ENCODE assay signal across 16 cellular contexts in the genomic region with DNA sequence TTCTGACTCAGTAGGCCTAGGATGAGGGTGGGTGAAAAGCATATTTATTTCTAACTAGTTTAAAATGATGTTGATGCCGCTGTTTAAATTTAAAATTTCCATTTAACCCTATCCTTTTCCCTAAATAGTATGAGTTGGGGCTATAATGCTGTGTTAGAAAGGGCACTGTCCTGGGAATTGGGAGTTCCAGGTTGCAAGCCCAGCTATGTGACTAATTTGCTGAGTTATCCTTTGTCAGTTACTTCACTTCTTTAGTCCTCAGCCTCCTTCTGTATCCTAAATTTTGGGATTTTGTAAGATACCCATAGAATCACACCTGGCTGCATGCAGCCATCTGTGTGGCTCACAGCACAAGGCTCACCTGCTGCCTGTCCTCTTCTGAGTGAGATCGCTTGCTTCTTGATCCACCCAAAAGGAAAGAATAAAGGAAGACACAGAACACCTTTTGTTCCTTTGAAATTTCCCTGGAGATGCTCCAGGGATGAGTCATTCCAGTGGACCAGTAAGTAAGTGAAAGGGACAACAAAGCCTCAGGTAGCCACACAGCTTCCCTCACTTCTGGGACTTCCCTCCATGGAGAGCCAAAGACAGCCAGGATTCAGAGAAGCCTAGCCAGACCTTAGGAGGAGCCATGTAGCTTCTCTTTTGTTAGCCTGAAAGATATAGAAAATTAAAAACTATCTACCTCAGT.
DNase-seq lines count a peak whose midpoint lies in the region; ATAC-seq and TF ChIP-seq lines count a peak whose summit lies in the region.
"Had no signal": no experiment of that assay in that cellular context is flagged by ENCODE, and none has a peak within 500 bp of the region (broad histone marks: within the 10 kb centered on the region; RNA-seq: fewer than 3 reads in every experiment).

No MANE protein-coding gene starts in this region.

- H3K27ac ChIP-seq in coronary artery, result peak overlapping the region; percentile 11 to 19
- no peak overlapping the region for H3K27ac ChIP-seq in body of pancreas
- H3K27ac ChIP-seq in Karpas-422 (ENCODE audit: low read length), result no peak overlapping the region
- H3K27ac ChIP-seq: left lung had no signal

- H3K36me3 ChIP-seq in body of pancreas (replicated peaks in 1 of 2; ENCODE audit: insufficient read depth in 1 of 2, low read depth in 2 of 2), result no peaks in the 10 kb centered on the region
- no peaks in the 10 kb centered on the region for H3K36me3 ChIP-seq in Karpas-422 (ENCODE audit: insufficient read depth, low read length)
- H3K36me3 ChIP-seq: left lung had no signal

- in situ Hi-C loops in Caki2 (cut with HindIII; ENCODE audit: low pct_unique_long_range_greater_than_20kb, low sequenced_read_pairs), result no loop called here

- H3K27me3 ChIP-seq in body of pancreas (no peaks in the 10 kb centered on the region), Karpas-422 (ENCODE audit: low read length) (no peaks in the 10 kb centered on the region)
- H3K27me3 ChIP-seq: left lung had no signal

- intact Hi-C loops in body of pancreas (cut with DNase I), result no loop called here

- no peaks in the 10 kb centered on the region for H4K20me1 ChIP-seq in Karpas-422 (ENCODE audit: insufficient read depth, low read depth, low read length)

- no peak overlapping the region for H2AFZ ChIP-seq in Karpas-422 (ENCODE audit: low read length)

- H3K79me2 ChIP-seq in Karpas-422 (ENCODE audit: low read length), result no peaks in the 10 kb centered on the region

- no peaks in the 10 kb centered on the region for H3K9me2 ChIP-seq in Karpas-422 (replicated peaks; ENCODE audit: insufficient read depth, low read length)

- ATAC-seq in left lobe of liver (peak; percentile 21), body of pancreas (no peak)
- ATAC-seq: activated naive CD4-positive, alpha-beta T cell treated with anti-CD3 and anti-CD28 coated beads, Interleukin-2, amount 50 U/mL, for 72 hours; left lung had no signal

- DNase-seq in Caki2 (ENCODE audit: low read depth) (peak; percentile 2), M059J (ENCODE audit: low read depth) (peak; percentile 18), coronary artery (ENCODE audit: low spot score) (no peak), left lobe of liver (ENCODE audit: low spot score) (no peak), NCI-H774 (lab: John Stamatoyannopoulos, UW) (no peak), NCI-H1694 treated with DMSO at 0.1 percent for 48 hours (lab: John Stamatoyannopoulos, UW) (no peak), body of pancreas (no peak), Karpas-422 (no peak)
- DNase-seq: ACHN; activated T-cell treated with anti-CD3 and anti-CD28 coated beads for 4 hours; CD8-positive, alpha-beta memory T cell; left lung; NCI-H2081; SHP77; T-helper 2 cell had no signal

- H3K4me3 ChIP-seq in coronary artery, result no peak overlapping the region
- H3K4me3 ChIP-seq in body of pancreas, result no peak overlapping the region
- H3K4me3 ChIP-seq in Karpas-422 (ENCODE audit: low read length), result no peak overlapping the region
- H3K4me3 ChIP-seq: left lung had no signal

- no peaks in the 10 kb centered on the region for H3K9me3 ChIP-seq in body of pancreas
- H3K9me3 ChIP-seq in Karpas-422 (ENCODE audit: low read length), result no peaks in the 10 kb centered on the region
- H3K9me3 ChIP-seq: left lung had no signal

- H3K9ac ChIP-seq in Karpas-422 (ENCODE audit: low read length), result no peak overlapping the region

- TF ChIP-seq POLR2A in body of pancreas (IDR thresholded peaks at IDR 0.05), result no peak

- WGBS in body of pancreas, 2 donors, result 76 to 85% methylated on average over 2 of the region's 2 CpGs

- H3K4me1 ChIP-seq in body of pancreas, result peaks cover 24% of the 10 kb centered on the region
- no peaks in the 10 kb centered on the region for H3K4me1 ChIP-seq in Karpas-422 (ENCODE audit: low read length)
- H3K4me1 ChIP-seq: left lung had no signal

- no peak overlapping the region for H3K4me2 ChIP-seq in Karpas-422 (ENCODE audit: low read depth, low read length, poor library complexity, severe bottlenecking)

- no peak for TF ChIP-seq CTCF in coronary artery (IDR thresholded peaks at IDR 0.05)
- no peak for TF ChIP-seq CTCF in body of pancreas (IDR thresholded peaks at IDR 0.05)

Comparison
In these comparisons a context has a peak if more than half of its experiments do, and no peak if none do; other contexts are left out.
1. DNase-seq: peak in Caki2 (single experiment) and M059J (single experiment); none in coronary artery (single experiment), left lobe of liver (single experiment), NCI-H774 (single experiment), NCI-H1694 treated with DMSO at 0.1 percent for 48 hours (single experiment), body of pancreas (0 of 4) and Karpas-422 (single experiment).
2. H3K27ac ChIP-seq: peak in coronary artery (2 of 2); none in body of pancreas (0 of 4) and Karpas-422 (single experiment).